In genomic region chr5:158435161-158435616, GRCh38 we compare ENCODE assay signal across 8 cellular contexts.
DNase-seq lines count a peak whose midpoint lies in the region; ATAC-seq and TF ChIP-seq lines count a peak whose summit lies in the region.

No MANE protein-coding gene starts in this region.

- no peak for TF ChIP-seq EP300 in upper lobe of left lung (IDR thresholded peaks at IDR 0.05)

- H3K27me3 Mint-ChIP-seq in stimulated activated memory B cell treated with anti-CD40 and anti-IgM and Interleukin-4, amounts not matched to agents 10 μg/mL and 1 μg/mL and 100 μg/mL, for 72 hours, result no peaks in the 10 kb centered on the region

- H3K4me1 ChIP-seq in upper lobe of left lung, result no peaks in the 10 kb centered on the region

- no peaks in the 10 kb centered on the region for H3K36me3 ChIP-seq in upper lobe of left lung

- no peak for TF ChIP-seq CTCF in upper lobe of left lung (IDR thresholded peaks at IDR 0.05)

- no peaks in the 10 kb centered on the region for H3K36me3 Mint-ChIP-seq in stimulated activated memory B cell treated with anti-CD40 and anti-IgM and Interleukin-4, amounts not matched to agents 10 μg/mL and 1 μg/mL and 100 μg/mL, for 72 hours

- H3K4me3 Mint-ChIP-seq in stimulated activated memory B cell treated with anti-CD40 and anti-IgM and Interleukin-4, amounts not matched to agents 10 μg/mL and 1 μg/mL and 100 μg/mL, for 72 hours, result peak overlapping the region; percentile 42

- H3K9me3 ChIP-seq in upper lobe of left lung, result no peaks in the 10 kb centered on the region

- H3K4me1 Mint-ChIP-seq in stimulated activated memory B cell treated with anti-CD40 and anti-IgM and Interleukin-4, amounts not matched to agents 10 μg/mL and 1 μg/mL and 100 μg/mL, for 72 hours, result peaks cover 58% of the 10 kb centered on the region

- no peak overlapping the region for H3K4me3 ChIP-seq in upper lobe of left lung

- 41 to 51% methylated on average over 4 of the region's 4 CpGs for WGBS in upper lobe of left lung, 2 donors

- no peak overlapping the region for H3K27ac ChIP-seq in upper lobe of left lung

- peak; percentile 30 to 36 for DNase-seq in AML-193 (lab: John Stamatoyannopoulos, UW)
- peak; percentile 24 for DNase-seq in activated naive CD4-positive, alpha-beta T cell treated with anti-CD3 and anti-CD28 coated beads, Interleukin-2, amount 50 U/mL, for 16 hours
- DNase-seq in HPDE6-E6E7 (ENCODE audit: extremely low spot score), result no peak
- DNase-seq in upper lobe of left lung, result no peak
- DNase-seq in putamen (ENCODE audit: low spot score), result no peak

- TF ChIP-seq POLR2A in upper lobe of left lung (IDR thresholded peaks at IDR 0.05), result no peak

- H3K27me3 ChIP-seq in upper lobe of left lung, result no peaks in the 10 kb centered on the region

- peak overlapping the region; percentile 28 for H3K27ac Mint-ChIP-seq in stimulated activated memory B cell treated with anti-CD40 and anti-IgM and Interleukin-4, amounts not matched to agents 10 μg/mL and 1 μg/mL and 100 μg/mL, for 72 hours

- ATAC-seq in GM19438 (IDR thresholded peaks at IDR 0.05; ENCODE audit: low read depth, unreplicated experiment) (peak; percentile 82), HG03469 (IDR thresholded peaks at IDR 0.05; ENCODE audit: unreplicated experiment) (peak; percentile 71), upper lobe of left lung (ENCODE audit: low FRiP score in 2 of 2) (no peak)
- peak; percentile 80 for ATAC-seq in stimulated activated memory B cell treated with anti-CD40 and anti-IgM and Interleukin-4, amounts not matched to agents 10 μg/mL and 1 μg/mL and 100 μg/mL, for 72 hours

- no peaks in the 10 kb centered on the region for H3K9me3 Mint-ChIP-seq in stimulated activated memory B cell treated with anti-CD40 and anti-IgM and Interleukin-4, amounts not matched to agents 10 μg/mL and 1 μg/mL and 100 μg/mL, for 72 hours

Comparison
In these comparisons a context has a peak if more than half of its experiments do, and no peak if none do; other contexts are left out.
1. DNase-seq: peak in AML-193 (2 of 2) and activated naive CD4-positive, alpha-beta T cell treated with anti-CD3 and anti-CD28 coated beads, Interleukin-2, amount 50 U/mL, for 16 hours (single experiment); none in HPDE6-E6E7 (single experiment), upper lobe of left lung (0 of 2) and putamen (single experiment).
2. ATAC-seq: peak in GM19438 (single experiment), HG03469 (single experiment) and stimulated activated memory B cell treated with anti-CD40 and anti-IgM and Interleukin-4, amounts not matched to agents 10 μg/mL and 1 μg/mL and 100 μg/mL, for 72 hours (single experiment); none in upper lobe of left lung (0 of 2).